8 cellular contexts compared by ENCODE assay signal in the genomic region with DNA sequence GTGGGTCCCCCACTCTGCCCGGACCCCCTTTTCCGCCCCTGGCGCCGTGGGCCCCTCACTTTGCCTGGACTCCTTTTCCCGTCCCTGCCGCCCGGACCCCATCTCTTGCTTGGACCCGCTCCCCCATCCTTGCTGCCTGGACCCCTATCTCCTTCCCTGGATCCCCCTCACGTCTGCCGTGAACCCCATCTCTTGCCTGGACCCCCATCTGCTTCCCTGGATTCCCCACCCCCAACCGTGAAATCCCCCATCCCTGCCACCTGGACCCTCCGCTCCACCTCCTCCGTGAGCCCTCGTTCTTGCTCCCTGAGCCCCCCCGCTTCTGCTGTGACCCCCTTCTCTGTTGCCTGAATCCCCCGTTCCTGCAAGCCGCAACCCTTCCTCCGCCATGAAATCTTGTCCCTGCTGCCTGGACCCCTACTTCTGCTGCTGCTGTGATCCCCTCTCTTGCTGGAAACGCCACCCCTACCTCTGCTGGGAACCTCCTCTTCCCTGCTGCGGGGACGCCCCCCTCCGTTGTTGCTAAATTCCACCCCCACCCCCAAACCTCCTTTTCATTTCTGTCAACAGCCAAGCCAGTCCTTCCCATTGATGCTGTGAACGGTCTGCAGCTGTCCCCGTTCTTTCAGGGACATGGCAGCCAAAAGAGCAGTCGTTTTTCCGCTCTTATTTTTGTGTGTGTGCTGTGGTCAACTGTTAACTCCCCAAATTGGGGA. TPM values are rescaled to one million over a fixed set of nuclear protein-coding genes. Genes with fewer than 3 reads are reported as not detected.
DNase-seq lines count a peak whose midpoint lies in the region; ATAC-seq lines count a peak whose summit lies in the region.

No MANE protein-coding gene starts in this region.

- peak overlapping the region; percentile 79 for H3K27ac Mint-ChIP-seq in activated CD4-positive, alpha-beta T cell treated with anti-CD3 and anti-CD28 coated beads, Interleukin-2, amount 10 ng/mL, durations not matched to agents 24 days and 14 days
- no peak overlapping the region for H3K27ac Mint-ChIP-seq in activated CD4-positive, alpha-beta memory T cell treated with anti-CD3 and anti-CD28 coated beads, Interleukin-2, amount 10 ng/mL, durations not matched to agents 7 days and 5 days

- no peaks in the 10 kb centered on the region for H3K9me3 Mint-ChIP-seq in activated CD4-positive, alpha-beta T cell treated with anti-CD3 and anti-CD28 coated beads, Interleukin-2, amount 10 ng/mL, durations not matched to agents 24 days and 14 days
- no peaks in the 10 kb centered on the region for H3K9me3 Mint-ChIP-seq in activated CD4-positive, alpha-beta memory T cell treated with anti-CD3 and anti-CD28 coated beads, Interleukin-2, amount 10 ng/mL, durations not matched to agents 7 days and 5 days

- peaks cover 6% of the 10 kb centered on the region for H3K4me1 Mint-ChIP-seq in activated CD4-positive, alpha-beta T cell treated with anti-CD3 and anti-CD28 coated beads, Interleukin-2, amount 10 ng/mL, durations not matched to agents 24 days and 14 days
- H3K4me1 Mint-ChIP-seq in activated CD4-positive, alpha-beta memory T cell treated with anti-CD3 and anti-CD28 coated beads, Interleukin-2, amount 10 ng/mL, durations not matched to agents 7 days and 5 days: peaks cover 15% of the 10 kb centered on the region

- DNase-seq in activated CD4-positive, alpha-beta T cell treated with anti-CD3 and anti-CD28 coated beads, Interleukin-2, amount 10 ng/mL, durations not matched to agents 24 days and 14 days: no peak
- DNase-seq in activated CD4-positive, alpha-beta T cell treated with anti-CD3 and anti-CD28 coated beads, Interleukin-2, amount 50 U/mL, for 4 hours: no peak
- no peak for DNase-seq in activated CD4-positive, alpha-beta memory T cell treated with anti-CD3 and anti-CD28 coated beads, Interleukin-2, amount 10 ng/mL, durations not matched to agents 7 days and 5 days
- peak; percentile 71 for DNase-seq in globus pallidus (ENCODE audit: low spot score)
- DNase-seq in pons (ENCODE audit: low spot score): peak; percentile 61
- no peak for DNase-seq in NCI-H774 (lab: John Stamatoyannopoulos, UW)

- intact Hi-C loops in activated CD4-positive, alpha-beta T cell treated with anti-CD3 and anti-CD28 coated beads, Interleukin-2, amount 10 ng/mL, durations not matched to agents 24 days and 14 days (cut with micrococcal nuclease): loop anchor here (1.0 kb wide), 1 partner anchor 28 kb away; a partner anchor contains a TSS

- no peaks in the 10 kb centered on the region for H3K27me3 Mint-ChIP-seq in activated CD4-positive, alpha-beta T cell treated with anti-CD3 and anti-CD28 coated beads, Interleukin-2, amount 10 ng/mL, durations not matched to agents 24 days and 14 days
- peaks cover 5% of the 10 kb centered on the region for H3K27me3 Mint-ChIP-seq in activated CD4-positive, alpha-beta memory T cell treated with anti-CD3 and anti-CD28 coated beads, Interleukin-2, amount 10 ng/mL, durations not matched to agents 7 days and 5 days

- peak overlapping the region; percentile 86 for H3K4me3 Mint-ChIP-seq in activated CD4-positive, alpha-beta T cell treated with anti-CD3 and anti-CD28 coated beads, Interleukin-2, amount 10 ng/mL, durations not matched to agents 24 days and 14 days
- H3K4me3 Mint-ChIP-seq in activated CD4-positive, alpha-beta memory T cell treated with anti-CD3 and anti-CD28 coated beads, Interleukin-2, amount 10 ng/mL, durations not matched to agents 7 days and 5 days: peak overlapping the region; percentile 81

- peaks cover 15% of the 10 kb centered on the region for H3K36me3 Mint-ChIP-seq in activated CD4-positive, alpha-beta T cell treated with anti-CD3 and anti-CD28 coated beads, Interleukin-2, amount 10 ng/mL, durations not matched to agents 24 days and 14 days (ENCODE audit: low read depth)
- peaks cover 19% of the 10 kb centered on the region for H3K36me3 Mint-ChIP-seq in activated CD4-positive, alpha-beta memory T cell treated with anti-CD3 and anti-CD28 coated beads, Interleukin-2, amount 10 ng/mL, durations not matched to agents 7 days and 5 days (ENCODE audit: low read depth)

- POLR2A ChIA-PET in activated CD4-positive, alpha-beta memory T cell treated with anti-CD3 and anti-CD28 coated beads, Interleukin-2, amount 10 ng/mL, durations not matched to agents 7 days and 5 days (lab: Charles Lee): interaction anchor here (1.0 kb wide), 1 partner anchor 27 kb away, joined by 3 read pairs; no protein-coding TSS in a partner anchor

- ATAC-seq in HG03571 (IDR thresholded peaks at IDR 0.05; ENCODE audit: unreplicated experiment) (no peak), HG03139 (IDR thresholded peaks at IDR 0.05; ENCODE audit: unreplicated experiment) (no peak)

- CTCF ChIA-PET in activated CD4-positive, alpha-beta memory T cell treated with anti-CD3 and anti-CD28 coated beads, Interleukin-2, amount 10 ng/mL, durations not matched to agents 7 days and 5 days (lab: Charles Lee): interaction anchor here (1.0 to 1.6 kb wide), 4 partner anchors 9 to 111 kb away, joined by 3 to 5 read pairs (median 4); no protein-coding TSS in a partner anchor

RNA-seq across cellular contexts. Expression of a gene that starts 28.3 kb away (rescaled TPM):
- 108 and 110 TPM in 2 replicates for total RNA-seq in activated CD4-positive, alpha-beta T cell treated with anti-CD3 and anti-CD28 coated beads, Interleukin-2, amount 10 ng/mL, durations not matched to agents 24 days and 14 days
- 100 to 1,000 TPM; 107 to 109 TPM for total RNA-seq in activated CD4-positive, alpha-beta memory T cell treated with anti-CD3 and anti-CD28 coated beads, Interleukin-2, amount 10 ng/mL, durations not matched to agents 7 days and 5 days

RNA-seq across cellular contexts. Expression of a gene that starts 45.9 kb away (rescaled TPM):
- 28.8 and 32.6 TPM in 2 replicates for total RNA-seq in activated CD4-positive, alpha-beta T cell treated with anti-CD3 and anti-CD28 coated beads, Interleukin-2, amount 10 ng/mL, durations not matched to agents 24 days and 14 days
- 10 to 100 TPM; 13.2 to 13.8 TPM for total RNA-seq in activated CD4-positive, alpha-beta memory T cell treated with anti-CD3 and anti-CD28 coated beads, Interleukin-2, amount 10 ng/mL, durations not matched to agents 7 days and 5 days

RNA-seq across cellular contexts. Expression of a gene that starts 52.0 kb away (rescaled TPM):
- total RNA-seq in activated CD4-positive, alpha-beta T cell treated with anti-CD3 and anti-CD28 coated beads, Interleukin-2, amount 10 ng/mL, durations not matched to agents 24 days and 14 days: 299 and 323 TPM in 2 replicates
- 100 to 1,000 TPM; 194 to 218 TPM for total RNA-seq in activated CD4-positive, alpha-beta memory T cell treated with anti-CD3 and anti-CD28 coated beads, Interleukin-2, amount 10 ng/mL, durations not matched to agents 7 days and 5 days

Comparison
In these comparisons a context has a peak if more than half of its experiments do, and no peak if none do; other contexts are left out.
1. DNase-seq: peak in globus pallidus (single experiment) and pons (single experiment); none in activated CD4-positive, alpha-beta T cell treated with anti-CD3 and anti-CD28 coated beads, Interleukin-2, amount 10 ng/mL, durations not matched to agents 24 days and 14 days (single experiment), activated CD4-positive, alpha-beta T cell treated with anti-CD3 and anti-CD28 coated beads, Interleukin-2, amount 50 U/mL, for 4 hours (0 of 2), activated CD4-positive, alpha-beta memory T cell treated with anti-CD3 and anti-CD28 coated beads, Interleukin-2, amount 10 ng/mL, durations not matched to agents 7 days and 5 days (single experiment) and NCI-H774 (single experiment).